Comparison of ENCODE assay signal across 9 cellular contexts in genomic region chr3:151384741-151385174, GRCh38. TPM values are rescaled to one million over a fixed set of nuclear protein-coding genes. Genes with fewer than 3 reads are reported as not detected.
A peak's percentile ranks its signal among the peaks of the same experiment; 100 is the strongest.
DNase-seq lines count a peak whose midpoint lies in the region; ATAC-seq and TF ChIP-seq lines count a peak whose summit lies in the region.
"Had no signal": no experiment of that assay in that cellular context is flagged by ENCODE, and none has a peak within 500 bp of the region (broad histone marks: within the 10 kb centered on the region; RNA-seq: fewer than 3 reads in every experiment).

Gene P2RY12 (minus strand): TSS chr3:151384753. CDS start chr3:151338845, 45,908 bp downstream.

- no peak within 1 kb of the TSS for H4K91ac ChIP-seq in neuronal stem cell (ENCODE audit: low read depth, low read length, poor library complexity)

- no peak within 1 kb of the TSS for H3K18ac ChIP-seq in neuronal stem cell (ENCODE audit: low read length)

- H3K9ac ChIP-seq in parathyroid adenoma, result no peak within 1 kb of the TSS
- H3K9ac ChIP-seq in neuronal stem cell (ENCODE audit: low read depth, low read length, poor library complexity), result no peak within 1 kb of the TSS

- no CpG with 5 or more reads among the region's 4 CpGs for WGBS in neuronal stem cell (ENCODE audit: extremely low coverage in 2 of 2, insufficient read length in 2 of 2, insufficient replicate concordance in 1 of 2), 2 donors

- no peak for TF ChIP-seq POLR2A in gastrocnemius medialis (IDR thresholded peaks at IDR 0.05)

- H3K4me1 ChIP-seq in parathyroid adenoma, result no peaks in the 10 kb centered on the region
- no peaks in the 10 kb centered on the region for H3K4me1 ChIP-seq in neuronal stem cell (ENCODE audit: control insufficient read depth in 2 of 2, insufficient read depth in 1 of 2, low read depth in 1 of 2, low read length in 2 of 2)
- no peaks in the 10 kb centered on the region for H3K4me1 ChIP-seq in SJCRH30
- H3K4me1 ChIP-seq in gastrocnemius medialis, result no peaks in the 10 kb centered on the region

- no peak within 1 kb of the TSS for H3K27ac ChIP-seq in parathyroid adenoma
- no peak within 1 kb of the TSS for H3K27ac ChIP-seq in neuronal stem cell (replicated peaks; ENCODE audit: low read length)
- H3K27ac ChIP-seq in SJCRH30, result no peak within 1 kb of the TSS
- H3K27ac ChIP-seq in gastrocnemius medialis, result no peak within 1 kb of the TSS

- CTCF ChIA-PET in activated B cell treated with CpG ODN at 0.5 μM for 24 hours (lab: Charles Lee), result interaction anchor here (1.2 to 1.4 kb wide), 2 partner anchors 41 to 217 kb away, joined by 5 read pairs; no protein-coding TSS in a partner anchor

- no peaks in the 10 kb centered on the region for H3K79me2 ChIP-seq in parathyroid adenoma

- DNase-seq in activated B cell treated with CpG ODN at 0.5 μM for 24 hours (no peak), neuronal stem cell (ENCODE audit: low spot score) (no peak), SJCRH30 (no peak), gastrocnemius medialis (no peak)
- DNase-seq: activated CD4-positive, alpha-beta T cell treated with anti-CD3 and anti-CD28 coated beads for 36 hours had no signal

- H3K27me3 ChIP-seq in parathyroid adenoma (ENCODE audit: control insufficient read depth, insufficient read depth, low read length) (no peaks in the 10 kb centered on the region), neuronal stem cell (ENCODE audit: control insufficient read depth in 3 of 3, insufficient read depth in 3 of 3, low read depth in 1 of 3, low read length in 3 of 3) (no peaks in the 10 kb centered on the region), SJCRH30 (no peaks in the 10 kb centered on the region), gastrocnemius medialis (no peaks in the 10 kb centered on the region)

- H3K9me3 ChIP-seq in parathyroid adenoma (ENCODE audit: control insufficient read depth, low read length) (no peaks in the 10 kb centered on the region), neuronal stem cell (replicated peaks in 1 of 2; ENCODE audit: control insufficient read depth in 2 of 2, insufficient read depth in 1 of 2, low read depth in 1 of 2, low read length in 2 of 2) (no peaks in the 10 kb centered on the region), SJCRH30 (replicated peaks) (no peaks in the 10 kb centered on the region), gastrocnemius medialis (no peaks in the 10 kb centered on the region)

- intact Hi-C loops in activated B cell treated with CpG ODN at 0.5 μM for 24 hours (cut with micrococcal nuclease) (loop anchor here (2.0 to 10.0 kb wide), 10 partner anchors 37 to 1778 kb away; partner anchors contain the start of genes EIF2A, PFN2, RAP2B and SELENOT), gastrocnemius medialis (cut with DNase I; ENCODE audit: low total_unique reads) (no loop called here)

- no peak within 1 kb of the TSS for H2AK5ac ChIP-seq in neuronal stem cell (ENCODE audit: low read depth, low read length)

- peaks cover 76% of the 10 kb centered on the region for H3K4me1 Mint-ChIP-seq in activated B cell treated with CpG ODN at 0.5 μM for 24 hours

- peak within 1 kb of the TSS; percentile 97 for H3K27ac Mint-ChIP-seq in activated B cell treated with CpG ODN at 0.5 μM for 24 hours
- H3K27ac Mint-ChIP-seq: activated CD4-positive, alpha-beta T cell treated with anti-CD3 and anti-CD28 coated beads for 36 hours had no signal

- H3K79me1 ChIP-seq in neuronal stem cell (ENCODE audit: low read depth, low read length), result no peaks in the 10 kb centered on the region

- no peaks in the 10 kb centered on the region for H3K27me3 Mint-ChIP-seq in activated B cell treated with CpG ODN at 0.5 μM for 24 hours
- H3K27me3 Mint-ChIP-seq: activated CD4-positive, alpha-beta T cell treated with anti-CD3 and anti-CD28 coated beads for 36 hours had no signal

- peak; percentile 42 for ATAC-seq in GM18858 (IDR thresholded peaks at IDR 0.05; ENCODE audit: unreplicated experiment)
- ATAC-seq in HG02885 (IDR thresholded peaks at IDR 0.05; ENCODE audit: poor library complexity, unreplicated experiment), result peak; percentile 60
- ATAC-seq in activated B cell treated with CpG ODN at 0.5 μM for 24 hours (ENCODE audit: low read depth), result peak; percentile 29
- ATAC-seq in activated CD4-positive, CD25-positive, alpha-beta regulatory T cell treated with anti-CD3 and anti-CD28 coated beads, Interleukin-2, amount 50 U/mL, for 24 hours, result no peak
- no peak for ATAC-seq in gastrocnemius medialis
- ATAC-seq: activated CD4-positive, alpha-beta T cell treated with anti-CD3 and anti-CD28 coated beads for 36 hours had no signal

- peak within 1 kb of the TSS; percentile 79 for H3K4me3 Mint-ChIP-seq in activated B cell treated with CpG ODN at 0.5 μM for 24 hours
- H3K4me3 Mint-ChIP-seq: activated CD4-positive, alpha-beta T cell treated with anti-CD3 and anti-CD28 coated beads for 36 hours had no signal

- POLR2A ChIA-PET in activated B cell treated with CpG ODN at 0.5 μM for 24 hours (lab: Charles Lee), result interaction anchor here (0.7 to 1.2 kb wide), 4 partner anchors 27 to 1776 kb away, joined by 3 to 4 read pairs (median 3); no protein-coding TSS in a partner anchor

- TF ChIP-seq CTCF in activated B cell treated with CpG ODN at 0.5 μM for 24 hours (IDR thresholded peaks at IDR 0.05), result no peak
- TF ChIP-seq CTCF in parathyroid adenoma (IDR thresholded peaks at IDR 0.05), result no peak
- no peak for TF ChIP-seq CTCF in gastrocnemius medialis (IDR thresholded peaks at IDR 0.05 in 4 of 5, conservative IDR thresholded peaks at IDR 0.05 in 1 of 5)

- in situ Hi-C loops in gastrocnemius medialis (cut with MboI; ENCODE audit: low sequenced_read_pairs in 4 of 4), result no loop called here

- H3K36me3 ChIP-seq in parathyroid adenoma (ENCODE audit: control insufficient read depth, insufficient read depth, low read length) (no peaks in the 10 kb centered on the region), neuronal stem cell (replicated peaks in 1 of 2; ENCODE audit: control insufficient read depth in 2 of 2, insufficient read depth in 2 of 2, low read length in 2 of 2) (peaks cover 5 to 15% of the 10 kb centered on the region in 2 donors), SJCRH30 (no peaks in the 10 kb centered on the region), gastrocnemius medialis (no peaks in the 10 kb centered on the region)

- H3K4me3 ChIP-seq in parathyroid adenoma (ENCODE audit: low read depth, low read length) (peak within 1 kb of the TSS; percentile 25), neuronal stem cell (ENCODE audit: low read length in 2 of 2) (no peak within 1 kb of the TSS), SJCRH30 (no peak within 1 kb of the TSS), gastrocnemius medialis (peak within 1 kb of the TSS in 2 of 4 donors; percentile 3 to 18)

- no peaks in the 10 kb centered on the region for H3K9me3 Mint-ChIP-seq in activated B cell treated with CpG ODN at 0.5 μM for 24 hours

- no peak within 1 kb of the TSS for H2BK5ac ChIP-seq in neuronal stem cell (ENCODE audit: low read length)

- H3K23ac ChIP-seq in neuronal stem cell (ENCODE audit: low read depth, low read length, poor library complexity), result no peak within 1 kb of the TSS

- H3K4ac ChIP-seq in neuronal stem cell (ENCODE audit: low read length), result no peak within 1 kb of the TSS

- no peaks in the 10 kb centered on the region for H3K36me3 Mint-ChIP-seq in activated B cell treated with CpG ODN at 0.5 μM for 24 hours (ENCODE audit: low read depth)

- no peak within 1 kb of the TSS for H4K8ac ChIP-seq in neuronal stem cell (ENCODE audit: low read depth, low read length)

- no peak within 1 kb of the TSS for H3K14ac ChIP-seq in neuronal stem cell (ENCODE audit: low read length)

- no peak within 1 kb of the TSS for H3K4me2 ChIP-seq in parathyroid adenoma (ENCODE audit: low read length)
- no peak within 1 kb of the TSS for H3K4me2 ChIP-seq in neuronal stem cell (ENCODE audit: insufficient read depth, low read length, poor library complexity, severe bottlenecking)

- no peak within 1 kb of the TSS for H2BK12ac ChIP-seq in neuronal stem cell (ENCODE audit: low read length)

- no peak within 1 kb of the TSS for H2AFZ ChIP-seq in parathyroid adenoma
- no peak within 1 kb of the TSS for H2AFZ ChIP-seq in neuronal stem cell (ENCODE audit: low read length)

- no peak within 1 kb of the TSS for H2BK15ac ChIP-seq in neuronal stem cell (ENCODE audit: low read length)

- no peak within 1 kb of the TSS for H2BK120ac ChIP-seq in neuronal stem cell (ENCODE audit: low read depth, low read length)

RNA-seq across cellular contexts. Expression of gene P2RY12, which starts in this region (rescaled TPM):
- total RNA-seq in activated B cell treated with CpG ODN at 0.5 μM for 24 hours (0.58 and 0.64 TPM in 2 replicates), gastrocnemius medialis (1 to 10 TPM in 1 of 4 donors, under 1 TPM in 2, not detected in 1; 0.52 to 1.1 (median 0.56) TPM)
- polyA plus RNA-seq in neuronal stem cell (2013, experiment 1 of 2), result not detected
- polyA plus RNA-seq in neuronal stem cell (2013, experiment 2 of 2), result not detected
- not detected in 2 replicates for total RNA-seq in SJCRH30 (2014; rRNA removed; shearing (Covaris generic))
- total RNA-seq: activated CD4-positive, alpha-beta T cell treated with anti-CD3 and anti-CD28 coated beads for 36 hours had no signal

Comparison
In these comparisons a context has a peak if more than half of its experiments do, and no peak if none do; other contexts are left out.
1. Peak in ATAC-seq in activated B cell treated with CpG ODN at 0.5 μM for 24 hours; RNA of the gene not detected or under 1 TPM.
2. ATAC-seq: peak in GM18858 (single experiment) and HG02885 (single experiment); none in activated CD4-positive, CD25-positive, alpha-beta regulatory T cell treated with anti-CD3 and anti-CD28 coated beads, Interleukin-2, amount 50 U/mL, for 24 hours (0 of 2) and gastrocnemius medialis (0 of 2).